Comparison of ENCODE assay signal across 8 cellular contexts in genomic region chr16:4802659-4803287, GRCh38. TPM values are rescaled to one million over a fixed set of nuclear protein-coding genes. Genes with fewer than 3 reads are reported as not detected.
DNase-seq lines count a peak whose midpoint lies in the region; ATAC-seq, FAIRE-seq and TF ChIP-seq lines count a peak whose summit lies in the region.

No MANE protein-coding gene starts in this region.

- TF ChIP-seq POLR2A in GM12892 (IDR thresholded peaks at IDR 0.05; ENCODE audit: low read depth, low read length): no peak
- no peak for TF ChIP-seq POLR2A in prostate gland (IDR thresholded peaks at IDR 0.05)

- H3K27ac ChIP-seq in angular gyrus (ENCODE audit: low read depth, low read length) (peak overlapping the region; percentile 97), right atrium auricular region (peak overlapping the region; percentile 88 to 94), prostate gland (peak overlapping the region; percentile 80 to 85)

- H3K4me3 Mint-ChIP-seq in T-helper 1 cell treated with Interleukin-12 subunit alpha and Interleukin-12 subunit beta and Interleukin-4 antibody, amounts not matched to agents 30 μg/mL and 1 μg/mL, for 36 hours: peak overlapping the region; percentile 81

- DNase-seq in GM12892 (ENCODE audit: insufficient read length): peak; percentile 98
- DNase-seq in NCI-H146 (lab: John Stamatoyannopoulos, UW): peak; percentile 97
- DNase-seq in right atrium auricular region (ENCODE audit: low spot score): peak; percentile 94
- peak; percentile 91 for DNase-seq in prostate gland (ENCODE audit: low spot score)
- DNase-seq in ureter (ENCODE audit: low spot score): peak; percentile 93

- peak; percentile 99 for FAIRE-seq in GM12892 (lab: Jason Lieb, UNC)

- no peaks in the 10 kb centered on the region for H3K27me3 ChIP-seq in right atrium auricular region
- H3K27me3 ChIP-seq in prostate gland (replicated peaks; ENCODE audit: insufficient read depth): no peaks in the 10 kb centered on the region

- TF ChIP-seq CTCF in right atrium auricular region (IDR thresholded peaks at IDR 0.05) (peak in 1 of 2 donors; percentile 58), prostate gland (IDR thresholded peaks at IDR 0.05) (peak in 3 of 4 experiments; percentile 20 to 68 (median 60))

- intact Hi-C loops in prostate gland (cut with DNase I): loop anchor here (10.0 kb wide), 1 partner anchor 68 kb away; the partner anchor contains the start of genes ANKS3 and DNAAF8

- H3K4me1 ChIP-seq in right atrium auricular region (peaks cover 0 to 47% of the 10 kb centered on the region in 2 donors), prostate gland (replicated peaks) (peaks cover 13% of the 10 kb centered on the region)

- peaks cover 13% of the 10 kb centered on the region for H3K36me3 Mint-ChIP-seq in T-helper 1 cell treated with Interleukin-12 subunit alpha and Interleukin-12 subunit beta and Interleukin-4 antibody, amounts not matched to agents 30 μg/mL and 1 μg/mL, for 36 hours (ENCODE audit: low read depth)

- H3K9me3 ChIP-seq in right atrium auricular region (no peaks in the 10 kb centered on the region), prostate gland (no peaks in the 10 kb centered on the region)

- H3K36me3 ChIP-seq in right atrium auricular region: peaks cover 28% of the 10 kb centered on the region
- H3K36me3 ChIP-seq in prostate gland: peaks cover 0 to 14% of the 10 kb centered on the region in 2 donors

- peak; percentile 91 for ATAC-seq in HG02884 (IDR thresholded peaks at IDR 0.05; ENCODE audit: unreplicated experiment)

- WGBS in prostate gland: under 1% methylated on average over 31 of the region's 59 CpGs

- peaks cover 9% of the 10 kb centered on the region for H3K4me1 Mint-ChIP-seq in T-helper 1 cell treated with Interleukin-12 subunit alpha and Interleukin-12 subunit beta and Interleukin-4 antibody, amounts not matched to agents 30 μg/mL and 1 μg/mL, for 36 hours (ENCODE audit: low read depth)

- H3K27ac Mint-ChIP-seq in T-helper 1 cell treated with Interleukin-12 subunit alpha and Interleukin-12 subunit beta and Interleukin-4 antibody, amounts not matched to agents 30 μg/mL and 1 μg/mL, for 36 hours: peak overlapping the region; percentile 52

- H3K4me3 ChIP-seq in right atrium auricular region (peak overlapping the region; percentile 81 to 87), prostate gland (peak overlapping the region; percentile 67 to 70)

- H3K27me3 Mint-ChIP-seq in T-helper 1 cell treated with Interleukin-12 subunit alpha and Interleukin-12 subunit beta and Interleukin-4 antibody, amounts not matched to agents 30 μg/mL and 1 μg/mL, for 36 hours (ENCODE audit: low read depth): no peaks in the 10 kb centered on the region

- H3K9me3 Mint-ChIP-seq in T-helper 1 cell treated with Interleukin-12 subunit alpha and Interleukin-12 subunit beta and Interleukin-4 antibody, amounts not matched to agents 30 μg/mL and 1 μg/mL, for 36 hours: no peaks in the 10 kb centered on the region

RNA-seq across cellular contexts. Expression of gene ROGDI, which starts 0.3 kb away (rescaled TPM):
- 4.1 TPM for polyA plus RNA-seq in GM12892 (2012; ENCODE audit: missing spikeins)
- total RNA-seq in right atrium auricular region: 10 to 100 TPM; 50.0 to 65.6 TPM
- 10 to 100 TPM; 37.5 to 46.9 TPM for total RNA-seq in prostate gland
- 35.5 TPM for total RNA-seq in ureter

RNA-seq across cellular contexts. Expression of gene SMIM22, which starts 7.6 kb away (rescaled TPM):
- polyA plus RNA-seq in GM12892 (2012; ENCODE audit: missing spikeins): not detected
- not detected for total RNA-seq in right atrium auricular region
- 10 to 100 TPM in 1 of 2 donors, 1 to 10 TPM in 1; 5.6 to 29.0 TPM for total RNA-seq in prostate gland
- 225 TPM for total RNA-seq in ureter

RNA-seq across cellular contexts. Expression of gene SEPTIN12, which starts 14.6 kb away (rescaled TPM):
- not detected for polyA plus RNA-seq in GM12892 (2012; ENCODE audit: missing spikeins)
- total RNA-seq in right atrium auricular region (not detected), prostate gland (10 to 100 TPM in 1 of 2 donors, not detected in 1; 10.8 TPM), ureter (not detected)

RNA-seq across cellular contexts. Expression of gene ZNF500, which starts 35.8 kb away (rescaled TPM):
- 3.0 TPM for polyA plus RNA-seq in GM12892 (2012; ENCODE audit: missing spikeins)
- total RNA-seq in right atrium auricular region (1 to 10 TPM; 4.3 to 7.5 TPM), prostate gland (10 to 100 TPM; 29.2 to 33.8 TPM), ureter (22.5 TPM)

RNA-seq across cellular contexts. Expression of gene GLYR1, which starts 44.3 kb away (rescaled TPM):
- polyA plus RNA-seq in GM12892 (2012; ENCODE audit: missing spikeins): 44.9 TPM
- total RNA-seq in right atrium auricular region: 10 to 100 TPM; 37.4 to 39.4 TPM
- 10 to 100 TPM; 57.4 to 60.8 TPM for total RNA-seq in prostate gland
- 120 TPM for total RNA-seq in ureter

Comparison
In these comparisons a context has a peak if more than half of its experiments do, and no peak if none do; other contexts are left out.
1. Peak in every context shown above with its lines: DNase-seq, ATAC-seq, H3K4me3 ChIP-seq and H3K27ac ChIP-seq.